In the genomic region with DNA sequence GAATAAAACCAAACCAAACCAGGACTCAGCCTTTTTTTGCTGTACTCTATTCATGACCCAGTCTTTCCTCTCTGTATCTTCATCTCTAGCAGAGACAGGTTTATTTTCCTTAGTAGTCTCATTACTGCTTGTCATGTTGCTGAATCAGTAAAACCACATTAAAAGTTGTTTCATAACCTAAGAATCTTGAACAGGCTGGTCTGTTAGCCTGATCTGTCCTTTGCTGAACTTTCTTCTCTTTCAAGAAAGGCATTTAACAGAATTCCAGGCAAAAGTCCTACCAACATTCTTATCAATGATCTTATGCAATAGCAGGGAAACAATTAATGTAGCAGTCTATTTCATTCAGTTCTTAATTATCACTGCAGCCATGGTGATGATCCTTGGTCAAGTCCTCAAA, we compare ENCODE assay signal across 10 cellular contexts.
A peak's percentile ranks its signal among the peaks of the same experiment; 100 is the strongest.
DNase-seq lines count a peak whose midpoint lies in the region; ATAC-seq, FAIRE-seq and TF ChIP-seq lines count a peak whose summit lies in the region.
"Had no signal": no experiment of that assay in that cellular context is flagged by ENCODE, and none has a peak within 500 bp of the region (broad histone marks: within the 10 kb centered on the region; RNA-seq: fewer than 3 reads in every experiment).

No MANE protein-coding gene starts in this region.

- H3K27ac Mint-ChIP-seq in activated T-helper 17 cell treated with anti-CD3 and anti-CD28 coated beads, Interleukin-2, amount 50 U/mL, for 72 hours: peak overlapping the region; percentile 4
- H3K27ac Mint-ChIP-seq in osteocyte (ENCODE audit: unreplicated experiment): no peak overlapping the region

- no peak overlapping the region for H3K4me3 ChIP-seq in AG04449 (ENCODE audit: low read depth, low read length)
- no peak overlapping the region for H3K4me3 ChIP-seq in keratinocyte (ENCODE audit: control insufficient read depth in 2 of 3, extremely low read depth in 1 of 3, insufficient read depth in 2 of 3, low read depth in 1 of 3, low read length in 3 of 3)

- no peak overlapping the region for H3K27ac ChIP-seq in keratinocyte (ENCODE audit: control insufficient read depth, insufficient read depth, low read length)

- no peaks in the 10 kb centered on the region for H3K36me3 ChIP-seq in keratinocyte (ENCODE audit: control insufficient read depth in 2 of 2, extremely low read depth in 1 of 2, insufficient read depth in 2 of 2, low read length in 2 of 2)

- ATAC-seq in activated T-helper 17 cell treated with anti-CD3 and anti-CD28 coated beads, Interleukin-2, amount 50 U/mL, for 72 hours (replicated peaks): peak; percentile 75

- no peaks in the 10 kb centered on the region for H3K79me2 ChIP-seq in keratinocyte (ENCODE audit: control insufficient read depth, insufficient read depth, low read length)

- no peaks in the 10 kb centered on the region for H4K20me1 ChIP-seq in keratinocyte (ENCODE audit: control insufficient read depth, extremely low read depth, insufficient read depth, low read length)

- no peaks in the 10 kb centered on the region for H3K9me3 ChIP-seq in keratinocyte (ENCODE audit: control insufficient read depth, low read depth, low read length)
- H3K9me3 ChIP-seq: Caco-2 had no signal

- peaks cover 26% of the 10 kb centered on the region for H3K4me1 Mint-ChIP-seq in activated T-helper 17 cell treated with anti-CD3 and anti-CD28 coated beads, Interleukin-2, amount 50 U/mL, for 72 hours
- H3K4me1 Mint-ChIP-seq in osteocyte (ENCODE audit: unreplicated experiment): peaks cover 9% of the 10 kb centered on the region

- H3K9me3 Mint-ChIP-seq in activated T-helper 17 cell treated with anti-CD3 and anti-CD28 coated beads, Interleukin-2, amount 50 U/mL, for 72 hours: peaks cover 3% of the 10 kb centered on the region
- H3K9me3 Mint-ChIP-seq in osteocyte (ENCODE audit: unreplicated experiment): no peaks in the 10 kb centered on the region

- H3K27me3 ChIP-seq in keratinocyte (ENCODE audit: control insufficient read depth, extremely low read depth, insufficient read depth, low read length): no peaks in the 10 kb centered on the region

- peak; percentile 5 for FAIRE-seq in keratinocyte (lab: Jason Lieb, UNC)
- FAIRE-seq: GM18507 had no signal

- TF ChIP-seq CTCF in AG04449 (IDR thresholded peaks at IDR 0.05; ENCODE audit: insufficient read depth, low read length, missing control alignments) (no peak), keratinocyte (optimal IDR thresholded peaks at IDR 0.05 in 1 of 3, IDR thresholded peaks at IDR 0.05 in 1 of 3, conservative IDR thresholded peaks at IDR 0.05 in 1 of 3; ENCODE audit: extremely low read depth in 1 of 3, insufficient read depth in 2 of 3, low read length in 3 of 3) (no peak), osteocyte (IDR thresholded peaks at IDR 0.05) (no peak)

- no peak overlapping the region for H3K9ac ChIP-seq in keratinocyte (ENCODE audit: control insufficient read depth, extremely low read depth, insufficient read depth, low read length)

- H3K4me2 ChIP-seq in keratinocyte (ENCODE audit: control insufficient read depth, extremely low read depth, insufficient read depth, low read depth, low read length): no peak overlapping the region

- no peak overlapping the region for H2AFZ ChIP-seq in keratinocyte (ENCODE audit: control insufficient read depth, low read length)

- dilution Hi-C loops in keratinocyte (cut with MboI; ENCODE audit: extremely low pct_ligation_motif_present, low sequenced_read_pairs): no loop called here

- H3K27me3 Mint-ChIP-seq in activated T-helper 17 cell treated with anti-CD3 and anti-CD28 coated beads, Interleukin-2, amount 50 U/mL, for 72 hours: no peaks in the 10 kb centered on the region
- H3K27me3 Mint-ChIP-seq in osteocyte (ENCODE audit: unreplicated experiment): no peaks in the 10 kb centered on the region

- no peaks in the 10 kb centered on the region for H3K36me3 Mint-ChIP-seq in activated T-helper 17 cell treated with anti-CD3 and anti-CD28 coated beads, Interleukin-2, amount 50 U/mL, for 72 hours (ENCODE audit: low read depth)
- H3K36me3 Mint-ChIP-seq in osteocyte (ENCODE audit: unreplicated experiment): no peaks in the 10 kb centered on the region

- POLR2A ChIA-PET in AG04449 (lab: Yijun Ruan, JAX): no interaction called here

- DNase-seq in AG04449 (ENCODE audit: low read depth, low spot score): peak; percentile 62
- peak; percentile 77 for DNase-seq in GM04503 (ENCODE audit: low read depth)
- no peak for DNase-seq in keratinocyte (ENCODE audit: low read depth, low spot score)
- no peak for DNase-seq in osteocyte (ENCODE audit: extremely low spot score, unreplicated experiment)
- no peak for DNase-seq in NCI-H146 (lab: John Stamatoyannopoulos, UW)
- DNase-seq in GM19238 (ENCODE audit: insufficient read length, low spot score): no peak
- no peak for DNase-seq in putamen (ENCODE audit: low spot score)
- DNase-seq: Caco-2 had no signal

- H3K4me3 Mint-ChIP-seq in activated T-helper 17 cell treated with anti-CD3 and anti-CD28 coated beads, Interleukin-2, amount 50 U/mL, for 72 hours: peak overlapping the region; percentile 25
- H3K4me3 Mint-ChIP-seq in osteocyte (ENCODE audit: unreplicated experiment): no peak overlapping the region

- CTCF ChIA-PET in AG04449 (lab: Yijun Ruan, JAX): no interaction called here

- H3K4me1 ChIP-seq in keratinocyte (ENCODE audit: control insufficient read depth, extremely low read depth, insufficient read depth, low read length): no peaks in the 10 kb centered on the region

- no peaks in the 10 kb centered on the region for H3K9me1 ChIP-seq in keratinocyte (ENCODE audit: control insufficient read depth, extremely low read depth, insufficient read depth, low read length)

Comparison
In these comparisons a context has a peak if more than half of its experiments do, and no peak if none do; other contexts are left out.
1. DNase-seq: peak in AG04449 (single experiment) and GM04503 (single experiment); none in keratinocyte (single experiment), osteocyte (single experiment), NCI-H146 (single experiment), GM19238 (single experiment) and putamen (single experiment).